Comparison of ENCODE assay signal across 10 cellular contexts in the genomic region with DNA sequence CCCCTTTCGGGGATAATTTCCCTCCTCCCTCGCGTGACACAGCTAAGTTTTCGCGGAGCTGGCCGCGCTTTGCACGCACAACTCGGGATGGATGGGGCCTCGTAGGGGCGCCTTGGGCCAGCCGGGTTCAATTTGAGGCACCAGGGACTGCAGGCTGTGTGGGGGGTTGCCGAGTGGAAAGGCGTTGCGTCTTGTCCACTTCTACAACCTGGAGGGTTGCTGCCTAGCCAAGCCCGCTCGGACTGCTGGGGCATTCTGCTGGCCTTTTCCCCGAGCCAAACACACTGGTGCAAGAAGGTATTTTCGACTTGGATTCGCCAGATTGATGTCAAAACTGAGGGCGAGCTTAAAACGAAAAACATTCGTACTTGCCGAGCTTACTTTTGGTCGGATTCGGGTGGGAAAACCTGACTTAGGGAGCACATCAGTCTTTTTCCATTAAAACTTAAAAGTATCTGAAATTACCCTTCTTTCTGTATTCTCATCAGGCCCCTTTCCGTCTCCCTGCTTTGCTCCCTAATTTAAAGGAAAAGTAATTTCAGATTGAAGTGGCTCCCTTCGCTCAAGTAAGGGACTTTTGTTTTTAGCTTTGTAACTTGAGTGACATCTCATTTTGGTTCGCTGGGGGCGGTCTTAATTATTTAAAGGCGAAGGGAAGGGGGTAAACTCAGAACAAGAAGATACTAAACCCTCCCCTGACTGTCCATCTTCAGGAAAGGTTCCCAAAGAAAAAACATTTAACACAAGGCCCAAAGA. TPM values are rescaled to one million over a fixed set of nuclear protein-coding genes. Genes with fewer than 3 reads are reported as not detected.
DNase-seq lines count a peak whose midpoint lies in the region; ATAC-seq and TF ChIP-seq lines count a peak whose summit lies in the region.
"Had no signal": no experiment of that assay in that cellular context is flagged by ENCODE, and none has a peak within 500 bp of the region (broad histone marks: within the 10 kb centered on the region; RNA-seq: fewer than 3 reads in every experiment).

No MANE protein-coding gene starts in this region.

- ATAC-seq in RWPE2 (ENCODE audit: low read depth) (peak; percentile 0; the same call in 1 of the 3 replicates), foreskin keratinocyte (peak; percentile 0), HG02973 (IDR thresholded peaks at IDR 0.05; ENCODE audit: unreplicated experiment) (no peak)

- DNase-seq in EH (ENCODE audit: low read depth): peak; percentile 83
- no peak for DNase-seq in RWPE2 (ENCODE audit: low spot score)
- DNase-seq in foreskin keratinocyte: peak in 1 of 2 donors; percentile 62
- DNase-seq in retina: peak; percentile 66
- DNase-seq in GM19240 (ENCODE audit: insufficient read length, low spot score): no peak
- no peak for DNase-seq in foreskin melanocyte
- DNase-seq in stimulated activated naive CD4-positive, alpha-beta T cell (lab: John Stamatoyannopoulos, UW): no peak
- DNase-seq: activated CD4-positive, alpha-beta T cell treated with anti-CD3 and anti-CD28 coated beads for 48 hours; MM.1S had no signal

- H3K9me3 ChIP-seq in RWPE2 (ENCODE audit: severe bottlenecking): no peaks in the 10 kb centered on the region

- H3K4me1 ChIP-seq in RWPE2 (ENCODE audit: insufficient read depth, poor library complexity, severe bottlenecking) (peaks cover 32% of the 10 kb centered on the region), foreskin keratinocyte (peaks cover 18% of the 10 kb centered on the region)

- H3K27ac ChIP-seq in RWPE2 (ENCODE audit: poor library complexity, severe bottlenecking): peak overlapping the region; percentile 96
- peak overlapping the region; percentile 79 for H3K27ac ChIP-seq in foreskin keratinocyte

- no peak for TF ChIP-seq CTCF in RWPE2 (IDR thresholded peaks at IDR 0.05; ENCODE audit: poor library complexity, severe bottlenecking)
- no peak for TF ChIP-seq CTCF in foreskin keratinocyte (conservative IDR thresholded peaks at IDR 0.05)

- H3K36me3 ChIP-seq in RWPE2 (ENCODE audit: low read depth): peaks cover 38% of the 10 kb centered on the region

- H3K27me3 ChIP-seq in RWPE2 (ENCODE audit: insufficient read depth, poor library complexity, severe bottlenecking) (no peaks in the 10 kb centered on the region), foreskin keratinocyte (peaks cover 5% of the 10 kb centered on the region)

- H3K4me3 ChIP-seq in RWPE2 (ENCODE audit: severe bottlenecking): peak overlapping the region; percentile 31

RNA-seq across cellular contexts. Expression of gene TBX3, which starts 14.3 kb away (rescaled TPM):
- 25.1 and 33.5 TPM in 2 replicates for total RNA-seq in foreskin keratinocyte
- polyA plus RNA-seq in foreskin keratinocyte: 10.3 and 11.9 TPM in 2 replicates

Comparison
In these comparisons a context has a peak if more than half of its experiments do, and no peak if none do; other contexts are left out.
1. DNase-seq: peak in EH (single experiment) and retina (single experiment); none in RWPE2 (single experiment), GM19240 (single experiment), foreskin melanocyte (single experiment) and stimulated activated naive CD4-positive, alpha-beta T cell (0 of 6).